In genomic region chr1:100896481-100896982, GRCh38 we compare ENCODE assay signal across 8 cellular contexts. TPM values are rescaled to one million over a fixed set of nuclear protein-coding genes. Genes with fewer than 3 reads are reported as not detected.
DNase-seq lines count a peak whose midpoint lies in the region; ATAC-seq and TF ChIP-seq lines count a peak whose summit lies in the region.

No MANE protein-coding gene starts in this region.

- peaks cover 7 to 10% of the 10 kb centered on the region in 2 donors for H3K4me1 ChIP-seq in naive thymus-derived CD4-positive, alpha-beta T cell (ENCODE audit: control insufficient read depth in 2 of 2, insufficient read depth in 2 of 2, low read length in 2 of 2)
- peaks cover 11 to 53% (median 33%) of the 10 kb centered on the region in 4 donors for H3K4me1 ChIP-seq in stomach

- ATAC-seq in GM18868 (IDR thresholded peaks at IDR 0.05; ENCODE audit: unreplicated experiment) (peak; percentile 56), HG03066 (IDR thresholded peaks at IDR 0.05; ENCODE audit: low read depth, unreplicated experiment) (peak; percentile 29)
- ATAC-seq in naive thymus-derived CD4-positive, alpha-beta T cell = peak; percentile 80

- intact Hi-C loops in naive thymus-derived CD4-positive, alpha-beta T cell (cut with micrococcal nuclease) = loop anchor here (1.0 to 10.0 kb wide), 11 partner anchors 129 to 932 kb away; partner anchors contain the start of genes RTCA (in 2 of the 2), CDC14A (in 1 of the 2), DPH5 (in 1 of the 2) and SLC35A3 (in 1 of the 2)
- intact Hi-C loops in stomach (cut with DNase I; ENCODE audit: low total_unique reads) = no loop called here

- peak overlapping the region; percentile 96 for H3K4me3 ChIP-seq in naive thymus-derived CD4-positive, alpha-beta T cell (ENCODE audit: low read length)
- H3K4me3 ChIP-seq in stomach = peak overlapping the region; percentile 66 to 88 (median 75)

- WGBS in stomach, 5 donors = 0 to 2% (median 1%) methylated on average over 10 to 12 of the region's 12 CpGs

- peak; percentile 50 for DNase-seq in AG20443 (ENCODE audit: low spot score)
- peak; percentile 32 to 47 for DNase-seq in NCI-H526 (lab: John Stamatoyannopoulos, UW)
- peak; percentile 0 to 10 (median 10) for DNase-seq in activated CD8-positive, alpha-beta memory T cell treated with anti-CD3 and anti-CD28 coated beads for 48 hours (ENCODE audit: low read depth in 2 of 3, low spot score in 2 of 3)
- peak; percentile 29 for DNase-seq in endothelial cell (ENCODE audit: low spot score)
- peak; percentile 32 to 85 (median 71) for DNase-seq in naive thymus-derived CD4-positive, alpha-beta T cell
- peak; percentile 43 for DNase-seq in stomach

- TF ChIP-seq CTCF in endothelial cell (IDR thresholded peaks at IDR 0.05; ENCODE audit: unreplicated experiment) (no peak), stomach (IDR thresholded peaks at IDR 0.05) (no peak)

- peak overlapping the region; percentile 95 for H3K27ac ChIP-seq in naive thymus-derived CD4-positive, alpha-beta T cell (ENCODE audit: low read depth, low read length)
- peak overlapping the region; percentile 92 to 98 (median 97) for H3K27ac ChIP-seq in stomach

- peaks cover 24% of the 10 kb centered on the region for H3K4me1 Mint-ChIP-seq in endothelial cell (ENCODE audit: unreplicated experiment)
- H3K4me1 Mint-ChIP-seq in naive thymus-derived CD4-positive, alpha-beta T cell = peaks cover 21 to 63% (median 57%) of the 10 kb centered on the region in 7 donors

- H3K27me3 Mint-ChIP-seq in endothelial cell (ENCODE audit: unreplicated experiment) = peaks cover 10% of the 10 kb centered on the region
- H3K27me3 Mint-ChIP-seq in naive thymus-derived CD4-positive, alpha-beta T cell = no peaks in the 10 kb centered on the region

- H3K27me3 ChIP-seq in naive thymus-derived CD4-positive, alpha-beta T cell (ENCODE audit: control insufficient read depth in 2 of 2, insufficient read depth in 2 of 2, low read length in 2 of 2) = no peaks in the 10 kb centered on the region
- no peaks in the 10 kb centered on the region for H3K27me3 ChIP-seq in stomach

- TF ChIP-seq POLR2A in stomach (IDR thresholded peaks at IDR 0.05) = no peak

- CTCF ChIA-PET in naive thymus-derived CD4-positive, alpha-beta T cell (lab: Charles Lee) = interaction anchor here (0.6 kb wide), 1 partner anchor 28 kb away, joined by 3 read pairs; no protein-coding TSS in a partner anchor

- POLR2A ChIA-PET in naive thymus-derived CD4-positive, alpha-beta T cell (lab: Charles Lee) = interaction anchor here (0.6 to 3.1 kb wide), 12 partner anchors 10 to 413 kb away, joined by 3 to 17 read pairs (median 7); no protein-coding TSS in a partner anchor

- peaks cover 0 to 22% (median 0%) of the 10 kb centered on the region in 3 experiments for H3K36me3 ChIP-seq in naive thymus-derived CD4-positive, alpha-beta T cell (ENCODE audit: control insufficient read depth in 2 of 3, insufficient read depth in 3 of 3, low read length in 3 of 3)
- H3K36me3 ChIP-seq in stomach = peaks cover 11 to 32% (median 23%) of the 10 kb centered on the region in 4 donors

- H3K9me3 ChIP-seq in naive thymus-derived CD4-positive, alpha-beta T cell (ENCODE audit: control insufficient read depth in 2 of 3, low read length in 3 of 3) = no peaks in the 10 kb centered on the region
- no peaks in the 10 kb centered on the region for H3K9me3 ChIP-seq in stomach

- H3K9me3 Mint-ChIP-seq in endothelial cell (ENCODE audit: unreplicated experiment) = no peaks in the 10 kb centered on the region
- H3K9me3 Mint-ChIP-seq in naive thymus-derived CD4-positive, alpha-beta T cell = peaks cover 0 to 8% (median 0%) of the 10 kb centered on the region in 11 donors

- TF ChIP-seq EP300 in stomach (IDR thresholded peaks at IDR 0.05) = no peak

- H3K4me3 Mint-ChIP-seq in endothelial cell (ENCODE audit: unreplicated experiment) = peak overlapping the region; percentile 99
- peak overlapping the region; percentile 91 to 100 (median 99) for H3K4me3 Mint-ChIP-seq in naive thymus-derived CD4-positive, alpha-beta T cell

- H3K36me3 Mint-ChIP-seq in endothelial cell (ENCODE audit: low read depth, unreplicated experiment) = peaks cover 27% of the 10 kb centered on the region
- H3K36me3 Mint-ChIP-seq in naive thymus-derived CD4-positive, alpha-beta T cell = peaks cover 8 to 27% (median 22%) of the 10 kb centered on the region in 5 donors

- peak overlapping the region; percentile 99 for H3K27ac Mint-ChIP-seq in endothelial cell (ENCODE audit: unreplicated experiment)
- H3K27ac Mint-ChIP-seq in naive thymus-derived CD4-positive, alpha-beta T cell = peak overlapping the region; percentile 95 to 100 (median 99)

RNA-seq across cellular contexts. Expression of gene SLC30A7, which starts 0.6 kb away (rescaled TPM):
- 33.2 TPM for total RNA-seq in endothelial cell (ENCODE audit: unreplicated experiment)
- 10 to 100 TPM; 29.9 to 44.5 (median 38.8) TPM for total RNA-seq in naive thymus-derived CD4-positive, alpha-beta T cell
- 10 to 100 TPM in 1 of 2 donors, 1 to 10 TPM in 1; 9.0 to 12.9 TPM for polyA plus RNA-seq in naive thymus-derived CD4-positive, alpha-beta T cell
- total RNA-seq in stomach = 10 to 100 TPM in 2 of 5 donors, 1 to 10 TPM in 3; 4.9 to 65.7 (median 9.8) TPM
- 1 to 10 TPM; 1.5 to 3.2 (median 2.1) TPM for polyA plus RNA-seq in stomach

RNA-seq across cellular contexts. Expression of gene EXTL2, which starts 1.9 kb away (rescaled TPM):
- total RNA-seq in endothelial cell (ENCODE audit: unreplicated experiment) (31.5 TPM), stomach (10 to 100 TPM in 2 of 5 donors, 1 to 10 TPM in 2, not detected in 1; 3.2 to 33.5 (median 17.1) TPM)
- total RNA-seq in naive thymus-derived CD4-positive, alpha-beta T cell = 1 to 10 TPM; 1.5 to 4.6 (median 3.2) TPM
- polyA plus RNA-seq in naive thymus-derived CD4-positive, alpha-beta T cell = 1 to 10 TPM; 2.3 to 3.7 TPM
- 1 to 10 TPM; 2.9 to 4.7 (median 4.4) TPM for polyA plus RNA-seq in stomach

Comparison
In these comparisons a context has a peak if more than half of its experiments do, and no peak if none do; other contexts are left out.
1. Peak in every context shown above with its lines: DNase-seq, ATAC-seq, H3K4me3 ChIP-seq and H3K27ac ChIP-seq.
2. DNase-seq: peak in every context shown above with its lines; median percentile 71 in naive thymus-derived CD4-positive, alpha-beta T cell; 50 in AG20443; 43 in stomach; 40 in NCI-H526; 29 in endothelial cell; 10 in activated CD8-positive, alpha-beta memory T cell treated with anti-CD3 and anti-CD28 coated beads for 48 hours.
3. ATAC-seq: peak in every context shown above with its lines; median percentile 80 in naive thymus-derived CD4-positive, alpha-beta T cell; 56 in GM18868; 29 in HG03066.